20 cellular contexts compared by ENCODE assay signal in the genomic region with DNA sequence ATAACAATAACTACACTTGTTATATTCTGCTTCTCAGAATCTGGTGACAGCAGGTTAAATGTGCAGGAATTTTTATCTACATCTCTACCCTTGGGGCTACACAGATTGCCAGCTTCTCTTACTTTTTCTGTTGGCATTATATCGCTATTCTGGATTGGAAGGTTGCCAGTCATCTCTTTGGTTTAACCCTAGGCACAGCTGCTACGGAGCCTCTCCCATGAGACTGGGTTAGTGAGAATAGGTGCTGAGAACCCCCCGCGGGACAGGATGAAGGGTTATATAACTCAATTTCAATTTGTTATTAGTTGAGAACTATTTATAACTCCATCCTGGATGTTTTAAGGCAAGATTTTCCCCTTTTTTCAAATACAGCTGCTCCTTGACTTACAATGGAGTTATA.
DNase-seq lines count a peak whose midpoint lies in the region; ATAC-seq and TF ChIP-seq lines count a peak whose summit lies in the region.
"Had no signal": no experiment of that assay in that cellular context is flagged by ENCODE, and none has a peak within 500 bp of the region (broad histone marks: within the 10 kb centered on the region; RNA-seq: fewer than 3 reads in every experiment).

No MANE protein-coding gene starts in this region.

- no peak overlapping the region for H3K27ac Mint-ChIP-seq in CD8-positive, alpha-beta memory T cell

- H3K4me1 ChIP-seq in A673 (ENCODE audit: insufficient read depth, low read length, poor library complexity, severe bottlenecking) (peaks cover 6% of the 10 kb centered on the region), SJCRH30 (no peaks in the 10 kb centered on the region)
- no peaks in the 10 kb centered on the region for H3K4me1 ChIP-seq in CD8-positive, alpha-beta memory T cell (ENCODE audit: insufficient read depth, low read length)
- H3K4me1 ChIP-seq: testis had no signal

- H3K27me3 ChIP-seq in A673 (replicated peaks; ENCODE audit: insufficient read depth, low read depth, low read length, poor library complexity) (no peaks in the 10 kb centered on the region), SJCRH30 (no peaks in the 10 kb centered on the region)
- no peaks in the 10 kb centered on the region for H3K27me3 ChIP-seq in CD8-positive, alpha-beta memory T cell (ENCODE audit: insufficient read depth, low read length, poor library complexity, severe bottlenecking)
- H3K27me3 ChIP-seq: testis had no signal

- no peak for TF ChIP-seq CTCF in A673 (conservative IDR thresholded peaks at IDR 0.05; ENCODE audit: low read depth, low read length)

- H3K36me3 ChIP-seq in A673 (ENCODE audit: insufficient read depth, low read length, poor library complexity, severe bottlenecking), result peaks cover 10% of the 10 kb centered on the region
- no peaks in the 10 kb centered on the region for H3K36me3 ChIP-seq in SJCRH30
- H3K36me3 ChIP-seq in CD8-positive, alpha-beta memory T cell (ENCODE audit: insufficient read depth, low read length), result no peaks in the 10 kb centered on the region

- H3K36me3 Mint-ChIP-seq in CD8-positive, alpha-beta memory T cell, result peaks cover 25 to 36% (median 36%) of the 10 kb centered on the region in 3 donors

- ATAC-seq in HG02623 (IDR thresholded peaks at IDR 0.05; ENCODE audit: unreplicated experiment), result no peak
- ATAC-seq: HCT116; naive thymus-derived CD4-positive, alpha-beta T cell had no signal

- H3K27me3 Mint-ChIP-seq in CD8-positive, alpha-beta memory T cell, result no peaks in the 10 kb centered on the region
- H3K27me3 Mint-ChIP-seq: central memory CD8-positive, alpha-beta T cell; naive thymus-derived CD4-positive, alpha-beta T cell had no signal

- no peak overlapping the region for H3K27ac ChIP-seq in A673 (ENCODE audit: low read depth, low read length, poor library complexity, severe bottlenecking)
- no peak overlapping the region for H3K27ac ChIP-seq in SJCRH30
- H3K27ac ChIP-seq in CD8-positive, alpha-beta memory T cell (ENCODE audit: low read depth, low read length), result no peak overlapping the region
- H3K27ac ChIP-seq: testis had no signal

- BruUV-seq in A673 (replicated peaks; lab: Mats Ljungman, UMichigan), result no TSS peak

- intact Hi-C loops in A673 (cut with micrococcal nuclease; ENCODE audit: unreplicated experiment), result no loop called here

- no peak overlapping the region for H3K4me3 Mint-ChIP-seq in CD8-positive, alpha-beta memory T cell
- H3K4me3 Mint-ChIP-seq: central memory CD8-positive, alpha-beta T cell; naive thymus-derived CD4-positive, alpha-beta T cell had no signal

- CTCF ChIA-PET in A673 (lab: Charles Lee), result no interaction called here
- CTCF ChIA-PET in CD8-positive, alpha-beta memory T cell (lab: Charles Lee), result interaction anchor here (1.2 kb wide), 1 partner anchor 173 kb away, joined by 3 read pairs; no protein-coding TSS in a partner anchor

- peak; percentile 15 for DNase-seq in A673 (ENCODE audit: low spot score)
- DNase-seq in D341Med (ENCODE audit: low spot score), result peak; percentile 62
- DNase-seq in Jurkat, Clone E6-1 (ENCODE audit: low read depth, low spot score), result peak; percentile 57
- DNase-seq in SJCRH30, result peak; percentile 37 to 64
- DNase-seq in middle frontal gyrus (ENCODE audit: extremely low spot score, low spot score), result no peak
- DNase-seq in CD8-positive, alpha-beta memory T cell, result no peak
- no peak for DNase-seq in mesenteric fat pad (ENCODE audit: low spot score)
- DNase-seq: activated effector memory CD4-positive, alpha-beta T cell treated with anti-CD3 and anti-CD28 coated beads, Interleukin-2, amount 50 U/mL, for 16 hours; Calu3; GF-D8; naive thymus-derived CD4-positive, alpha-beta T cell; NCI-H1930; NCI-H774; posterior cingulate gyrus; stimulated activated CD4-positive, alpha-beta T cell treated with anti-CD3 and anti-CD28 coated beads, Interleukin-4, amount 100 ng/mL, for 1 hour; testis had no signal

- POLR2A ChIA-PET in A673 (lab: Charles Lee; ENCODE audit: low non-redundant PET), result no interaction called here
- POLR2A ChIA-PET in CD8-positive, alpha-beta memory T cell (lab: Charles Lee), result no interaction called here

- H3K4me3 ChIP-seq in A673 (ENCODE audit: low read depth, low read length, poor library complexity, severe bottlenecking) (no peak overlapping the region), SJCRH30 (no peak overlapping the region)
- H3K4me3 ChIP-seq in Jurkat, Clone E6-1 (ENCODE audit: low read length), result no peak overlapping the region
- no peak overlapping the region for H3K4me3 ChIP-seq in CD8-positive, alpha-beta memory T cell (ENCODE audit: low read length)
- H3K4me3 ChIP-seq: skin epidermis, testis had no signal

- peaks cover 18% of the 10 kb centered on the region for H3K9me3 ChIP-seq in A673 (ENCODE audit: low read depth, low read length, poor library complexity, severe bottlenecking)
- H3K9me3 ChIP-seq in SJCRH30 (replicated peaks), result peaks cover 5% of the 10 kb centered on the region; the same call in 1 of the 2 replicates
- H3K9me3 ChIP-seq in CD8-positive, alpha-beta memory T cell (ENCODE audit: low read length), result no peaks in the 10 kb centered on the region
- H3K9me3 ChIP-seq: testis had no signal

- peaks cover 15 to 26% (median 21%) of the 10 kb centered on the region in 5 donors for H3K9me3 Mint-ChIP-seq in CD8-positive, alpha-beta memory T cell

- H3K4me1 Mint-ChIP-seq in CD8-positive, alpha-beta memory T cell, result peaks cover 16 to 51% (median 48%) of the 10 kb centered on the region in 3 donors

Comparison
In these comparisons a context has a peak if more than half of its experiments do, and no peak if none do; other contexts are left out.
1. DNase-seq: peak in A673 (single experiment), D341Med (single experiment), Jurkat, Clone E6-1 (single experiment) and SJCRH30 (2 of 2); none in middle frontal gyrus (single experiment), CD8-positive, alpha-beta memory T cell (0 of 5) and mesenteric fat pad (single experiment).